In genomic region chr1:169103443-169103842, GRCh38 we compare ENCODE assay signal across 15 cellular contexts. TPM values are rescaled to one million over a fixed set of nuclear protein-coding genes. Genes with fewer than 3 reads are reported as not detected.
DNase-seq lines count a peak whose midpoint lies in the region; ATAC-seq, FAIRE-seq and TF ChIP-seq lines count a peak whose summit lies in the region.
"Had no signal": no experiment of that assay in that cellular context is flagged by ENCODE, and none has a peak within 500 bp of the region (broad histone marks: within the 10 kb centered on the region; RNA-seq: fewer than 3 reads in every experiment).

No MANE protein-coding gene starts in this region.

- H3K9ac ChIP-seq in HepG2 (ENCODE audit: insufficient read depth, low read depth, low read length): 0 out of 2 replicates have a peak overlapping the region, but pooled peaks have one; percentile 17

- no peaks in the 10 kb centered on the region for H3K9me3 Mint-ChIP-seq in natural killer cell
- H3K9me3 Mint-ChIP-seq: endodermal cell had no signal

- peaks cover 19% of the 10 kb centered on the region for H3K79me2 ChIP-seq in HepG2 (ENCODE audit: insufficient read depth, low read length)

- H3K9me3 ChIP-seq in HepG2 (ENCODE audit: low read length) (no peaks in the 10 kb centered on the region), right lobe of liver (no peaks in the 10 kb centered on the region), muscle layer of duodenum (ENCODE audit: control insufficient read depth in 1 of 2, low read length in 2 of 2) (no peaks in the 10 kb centered on the region)
- H3K9me3 ChIP-seq: neutrophil had no signal

- H3K4me1 Mint-ChIP-seq in natural killer cell: peaks cover 16 to 33% of the 10 kb centered on the region in 2 donors

- H3K36me3 ChIP-seq in HepG2 (replicated peaks in 1 of 2; ENCODE audit: control insufficient read depth in 1 of 2, insufficient read depth in 2 of 2, low read length in 2 of 2): no peaks in the 10 kb centered on the region
- no peaks in the 10 kb centered on the region for H3K36me3 ChIP-seq in right lobe of liver
- no peaks in the 10 kb centered on the region for H3K36me3 ChIP-seq in muscle layer of duodenum (ENCODE audit: control insufficient read depth in 1 of 2, insufficient read depth in 2 of 2, low read length in 2 of 2)
- H3K36me3 ChIP-seq: brain microvascular endothelial cell, neutrophil had no signal

- peaks cover 11% of the 10 kb centered on the region for H4K20me1 ChIP-seq in HepG2 (ENCODE audit: insufficient read depth, low read length)

- no peaks in the 10 kb centered on the region for H3K36me3 Mint-ChIP-seq in natural killer cell

- POLR2A ChIA-PET in HepG2 (lab: Yijun Ruan, JAX): interaction anchor here (0.7 to 1.5 kb wide), 3 partner anchors 17 to 270 kb away, joined by 3 to 4 read pairs (median 3); no protein-coding TSS in a partner anchor

- peaks cover 10% of the 10 kb centered on the region in 2 donors for H3K27me3 Mint-ChIP-seq in natural killer cell (ENCODE audit: low read depth in 2 of 2)

- no peak for TF ChIP-seq RAD21 in HepG2 (CRISPR knock-in tag; IDR thresholded peaks at IDR 0.05)

- intact Hi-C loops in HepG2 (cut with micrococcal nuclease; ENCODE audit: unreplicated experiment) (loop anchor here (10.0 kb wide), 3 partner anchors 99 to 381 kb away; partner anchors contain the start of gene SLC19A2), right lobe of liver (cut with DNase I) (no loop called here), dorsolateral prefrontal cortex (cut with DNase I) (loop anchor here (10.0 kb wide), 2 partner anchors 369 to 499 kb away; no protein-coding TSS in a partner anchor), natural killer cell (cut with micrococcal nuclease) (loop anchor here (10.0 kb wide), 1 partner anchor 261 kb away; the partner anchor contains the start of genes BLZF1 and NME7)

- TF ChIP-seq POLR2A in HepG2 (IDR thresholded peaks at IDR 0.05; ENCODE audit: insufficient read depth in 1 of 2, low read depth in 2 of 2, low read length in 2 of 2) (no peak), right lobe of liver (IDR thresholded peaks at IDR 0.05) (no peak)

- no peak overlapping the region for H3K27ac Mint-ChIP-seq in natural killer cell
- H3K27ac Mint-ChIP-seq: endodermal cell had no signal

- TF ChIP-seq EP300 in HepG2 (IDR thresholded peaks at IDR 0.05; ENCODE audit: low read depth in 2 of 2, low read length in 2 of 2) (no peak), HepG2 (CRISPR knock-in tag; IDR thresholded peaks at IDR 0.05; ENCODE audit: borderline replicate concordance) (no peak)

- no peak overlapping the region for H3K4me3 ChIP-seq in HepG2 (replicated peaks in 1 of 3; ENCODE audit: insufficient read depth in 1 of 3, low read depth in 2 of 3, low read length in 3 of 3)
- no peak overlapping the region for H3K4me3 ChIP-seq in right lobe of liver
- peak overlapping the region in 33 of 59 donors; percentile 6 to 52 (median 26) for H3K4me3 ChIP-seq in dorsolateral prefrontal cortex
- no peak overlapping the region for H3K4me3 ChIP-seq in muscle layer of duodenum (ENCODE audit: low read depth in 1 of 2, low read length in 2 of 2)
- H3K4me3 ChIP-seq: SK-N-MC had no signal

- H3K27me3 ChIP-seq in HepG2 (ENCODE audit: control insufficient read depth in 1 of 2, insufficient read depth in 2 of 2, low read length in 2 of 2): no peaks in the 10 kb centered on the region; a peak in 1 of 5 replicates
- no peaks in the 10 kb centered on the region for H3K27me3 ChIP-seq in right lobe of liver
- no peaks in the 10 kb centered on the region for H3K27me3 ChIP-seq in dorsolateral prefrontal cortex
- H3K27me3 ChIP-seq in muscle layer of duodenum (ENCODE audit: low read depth, low read length): no peaks in the 10 kb centered on the region
- H3K27me3 ChIP-seq: brain microvascular endothelial cell had no signal

- H3K4me1 ChIP-seq in HepG2 (ENCODE audit: insufficient read depth, low read length) (peaks cover 58% of the 10 kb centered on the region), right lobe of liver (peaks cover 0 to 20% (median 4%) of the 10 kb centered on the region in 4 donors), muscle layer of duodenum (ENCODE audit: control insufficient read depth in 1 of 2, insufficient read depth in 2 of 2, low read length in 2 of 2) (peaks cover 0 to 22% of the 10 kb centered on the region in 2 donors)

- H3K4me3 Mint-ChIP-seq in natural killer cell: no peak overlapping the region
- H3K4me3 Mint-ChIP-seq: endodermal cell had no signal

- H3K27ac ChIP-seq in HepG2 (ENCODE audit: extremely low read length, insufficient read depth, low read length) (peak overlapping the region; percentile 22), right lobe of liver (no peak overlapping the region), dorsolateral prefrontal cortex (peak overlapping the region; percentile 42 to 99 (median 97)), muscle layer of duodenum (ENCODE audit: low read length) (peak overlapping the region; percentile 82)
- H3K27ac ChIP-seq: brain microvascular endothelial cell, neutrophil, SK-N-MC had no signal

- no peak for FAIRE-seq in HepG2 (lab: Jason Lieb, UNC)
- FAIRE-seq: D721Med, keratinocyte had no signal

- no peak overlapping the region for H2AFZ ChIP-seq in HepG2 (ENCODE audit: low read length)

- WGBS in HepG2 (ENCODE audit: low lambda C conversion rate): 72% methylated on average over 7 of the region's 7 CpGs
- WGBS in right lobe of liver (ENCODE audit: insufficient coverage, low coverage, low lambda C conversion rate, missing lambda C conversion rate): 61% methylated on average over 7 of the region's 7 CpGs

- TF ChIP-seq CTCF in HepG2 (CRISPR knock-in tag; IDR thresholded peaks at IDR 0.05): no peak
- TF ChIP-seq CTCF in right lobe of liver (IDR thresholded peaks at IDR 0.05): no peak
- TF ChIP-seq CTCF in dorsolateral prefrontal cortex (IDR thresholded peaks at IDR 0.05 in 54 of 56, conservative IDR thresholded peaks at IDR 0.05 in 2 of 56; ENCODE audit: low read depth in 1 of 56, partially characterized antibody in 56 of 56): no peak
- no peak for TF ChIP-seq CTCF in natural killer cell (IDR thresholded peaks at IDR 0.05)

- ATAC-seq in HepG2 (no peak), right lobe of liver (no peak), natural killer cell (no peak), HG03097 (IDR thresholded peaks at IDR 0.05; ENCODE audit: low FRiP score, unreplicated experiment) (no peak)

- no TSS peak for BruUV-seq in HepG2 (replicated peaks; lab: Mats Ljungman, UMichigan)

- CTCF ChIA-PET in HepG2 (lab: Yijun Ruan, JAX; ENCODE audit: low intra/inter-chr PET ratio, low total read pairs): no interaction called here

- H3K4me2 ChIP-seq in HepG2 (ENCODE audit: low read depth, low read length): peak overlapping the region; percentile 59

- DNase-seq in HepG2 (ENCODE audit: low spot score): no peak
- no peak for DNase-seq in right lobe of liver
- no peak for DNase-seq in dorsolateral prefrontal cortex
- DNase-seq in natural killer cell: no peak
- no peak for DNase-seq in activated T-cell treated with anti-CD3 and anti-CD28 coated beads, Interleukin-2, amount 50 U/mL, for 48 hours
- no peak for DNase-seq in NCI-H2081 treated with DMSO at 0.1 percent for 48 hours (lab: John Stamatoyannopoulos, UW)
- DNase-seq: activated gamma-delta T cell treated with Interleukin-2 at 50 U/mL for 16 hours, brain microvascular endothelial cell, endodermal cell had no signal

- in situ Hi-C loops in HepG2 (cut with HindIII; ENCODE audit: extremely low pct_ligation_motif_present, low pct_unique_long_range_greater_than_20kb): no loop called here

TF ChIP-seq in HepG2, 621 proteins besides CTCF, POLR2A, EP300 and RAD21 (continues in another document):
- TF ChIP-seq REL (CRISPR knock-in tag; conservative IDR thresholded peaks at IDR 0.05): no peak
- TF ChIP-seq ZNF770 (CRISPR knock-in tag; IDR thresholded peaks at IDR 0.05): no peak

RNA-seq across cellular contexts. Expression of gene ATP1B1, which starts 3.0 kb away (rescaled TPM):
- 89.8 and 135 TPM in 2 replicates for total RNA-seq in HepG2 (2016; rRNA removed; fragmentation: Illumina TruSeq; extraction: Trizol)
- 15.3 and 17.7 TPM in 2 replicates for total RNA-seq in HepG2 (2016; cell fraction: cytosol; rRNA removed; fragmentation: Illumina TruSeq; extraction: Trizol; ENCODE audit: low read depth)
- 83.4 and 139 TPM in 2 replicates for total RNA-seq in HepG2 (2016; cell fraction: insoluble cytoplasmic fraction; rRNA removed; fragmentation: Illumina TruSeq; extraction: Trizol)
- 47.8 and 51.7 TPM in 2 replicates for total RNA-seq in HepG2 (2016; cell fraction: membrane; rRNA removed; fragmentation: Illumina TruSeq; extraction: Trizol)
- total RNA-seq in HepG2 (2016; cell fraction: nucleus; rRNA removed; fragmentation: Illumina TruSeq; extraction: Trizol): 170 and 186 TPM in 2 replicates
- polyA plus RNA-seq in HepG2 (2011; rRNA removed): 134 TPM in 2 replicates
- 63.8 and 107 TPM in 2 replicates for polyA plus RNA-seq in HepG2 (2011; cell fraction: cytosol; rRNA removed)
- polyA plus RNA-seq in HepG2 (2011; cell fraction: nucleus; rRNA removed): 45.7 and 54.4 TPM in 2 replicates
- polyA plus RNA-seq in HepG2 (2012): 194 and 216 TPM in 2 replicates
- 12.7 and 13.7 TPM in 2 replicates for polyA plus RNA-seq in HepG2 (2016; cell fraction: cytosol; fragmentation: Illumina TruSeq; extraction: Trizol; ENCODE audit: low read depth)
- polyA plus RNA-seq in HepG2 (2016; cell fraction: insoluble cytoplasmic fraction; fragmentation: Illumina TruSeq; extraction: Trizol; ENCODE audit: low read depth): 116 and 118 TPM in 2 replicates
- 31.8 and 33.5 TPM in 2 replicates for polyA plus RNA-seq in HepG2 (2016; cell fraction: membrane; fragmentation: Illumina TruSeq; extraction: Trizol; ENCODE audit: low read depth)
- 298 and 311 TPM in 2 replicates for polyA plus RNA-seq in HepG2 (2016; cell fraction: nucleus; fragmentation: Illumina TruSeq; extraction: Trizol; ENCODE audit: insufficient read depth, low read depth)
- polyA minus RNA-seq in HepG2 (2011; rRNA and poly(A)+ RNA removed; ENCODE audit: low replicate concordance): 26.2 and 55.9 TPM in 2 replicates
- polyA minus RNA-seq in HepG2 (2011; cell fraction: cytosol; rRNA and poly(A)+ RNA removed): 118 and 143 TPM in 2 replicates
- 93.7 and 117 TPM in 2 replicates for polyA minus RNA-seq in HepG2 (2011; cell fraction: nucleus; rRNA and poly(A)+ RNA removed)
- total RNA-seq in right lobe of liver: 10 to 100 TPM; 69.6 to 99.5 (median 78.5) TPM
- total RNA-seq in dorsolateral prefrontal cortex: 1,000 to 10,000 TPM in 2 of 120 experiments, 100 to 1,000 TPM in 118; 155 to 1,070 (median 769) TPM
- total RNA-seq in natural killer cell: 10 to 100 TPM in 1 of 3 donors, 1 to 10 TPM in 2; 3.4 to 10.4 (median 4.9) TPM

Comparison
In these comparisons a context has a peak if more than half of its experiments do, and no peak if none do; other contexts are left out.
1. H3K27ac ChIP-seq: peak in HepG2 (single experiment), dorsolateral prefrontal cortex (59 of 59) and muscle layer of duodenum (single experiment); none in right lobe of liver (0 of 3).
2. intact Hi-C loops: an anchor here in HepG2 (10.0 kb wide), dorsolateral prefrontal cortex (10.0 kb wide) and natural killer cell (10.0 kb wide); none called in right lobe of liver.
3. H3K4me3 ChIP-seq: peak in dorsolateral prefrontal cortex (33 of 59); none in HepG2 (0 of 3), right lobe of liver (0 of 3) and muscle layer of duodenum (0 of 2).